Comparison of ENCODE assay signal across 1 cellular context in the genomic region with DNA sequence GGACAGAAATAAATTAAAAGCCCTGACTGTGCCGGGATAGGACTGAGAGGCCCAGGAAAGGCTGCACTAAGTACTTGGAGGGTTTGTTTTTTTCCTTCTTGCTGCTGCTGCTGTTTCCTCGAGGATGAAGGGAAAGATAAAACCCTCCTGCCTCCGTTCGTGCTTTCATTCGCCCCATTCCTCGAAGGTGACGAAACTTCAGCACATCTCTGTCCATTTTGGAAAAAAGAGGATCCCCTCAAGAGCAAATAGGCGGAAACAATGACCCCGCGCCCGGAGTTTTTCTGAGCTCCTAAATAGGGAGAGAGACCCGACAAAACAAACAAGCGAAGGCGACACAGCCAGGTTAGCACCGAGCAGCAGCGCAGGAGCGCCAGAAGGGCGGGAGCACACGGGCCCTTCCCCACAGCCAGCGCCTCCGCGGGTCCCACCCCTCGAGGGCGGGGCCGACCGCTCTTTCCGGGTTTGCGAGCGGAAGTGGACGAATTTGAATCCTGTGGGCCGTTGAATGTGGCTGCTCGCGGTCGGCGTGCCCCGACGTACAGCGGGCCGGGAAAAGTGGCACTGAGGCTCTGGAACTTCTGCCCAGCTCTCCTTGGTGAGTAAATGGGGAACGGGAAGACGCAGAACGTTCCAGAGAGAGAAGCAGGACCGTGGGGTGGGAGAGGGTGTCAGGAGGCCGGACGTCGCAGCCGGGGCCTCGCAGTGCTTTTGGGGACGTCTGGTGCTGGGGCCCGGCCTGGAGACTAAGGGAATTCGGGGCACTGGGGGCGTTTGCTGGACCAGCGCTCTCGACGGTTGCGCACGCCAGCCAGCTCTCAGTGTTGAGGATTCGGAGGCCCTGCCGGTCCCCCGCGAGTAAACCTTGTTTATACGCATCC.
TF ChIP-seq lines count a peak whose summit lies in the region.

A gene with protein sequence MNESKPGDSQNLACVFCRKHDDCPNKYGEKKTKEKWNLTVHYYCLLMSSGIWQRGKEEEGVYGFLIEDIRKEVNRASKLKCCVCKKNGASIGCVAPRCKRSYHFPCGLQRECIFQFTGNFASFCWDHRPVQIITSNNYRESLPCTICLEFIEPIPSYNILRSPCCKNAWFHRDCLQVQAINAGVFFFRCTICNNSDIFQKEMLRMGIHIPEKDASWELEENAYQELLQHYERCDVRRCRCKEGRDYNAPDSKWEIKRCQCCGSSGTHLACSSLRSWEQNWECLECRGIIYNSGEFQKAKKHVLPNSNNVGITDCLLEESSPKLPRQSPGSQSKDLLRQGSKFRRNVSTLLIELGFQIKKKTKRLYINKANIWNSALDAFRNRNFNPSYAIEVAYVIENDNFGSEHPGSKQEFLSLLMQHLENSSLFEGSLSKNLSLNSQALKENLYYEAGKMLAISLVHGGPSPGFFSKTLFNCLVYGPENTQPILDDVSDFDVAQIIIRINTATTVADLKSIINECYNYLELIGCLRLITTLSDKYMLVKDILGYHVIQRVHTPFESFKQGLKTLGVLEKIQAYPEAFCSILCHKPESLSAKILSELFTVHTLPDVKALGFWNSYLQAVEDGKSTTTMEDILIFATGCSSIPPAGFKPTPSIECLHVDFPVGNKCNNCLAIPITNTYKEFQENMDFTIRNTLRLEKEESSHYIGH (plus strand): TSS at position 484 of the 881 bp plus-strand sequence. CDS start 21,922 bp downstream, outside the sequence.

TF ChIP-seq in K562, 482 proteins besides CTCF, POLR2A, EP300 and RAD21 (continued from another document and continues in another):
- TF ChIP-seq, protein P1, sequence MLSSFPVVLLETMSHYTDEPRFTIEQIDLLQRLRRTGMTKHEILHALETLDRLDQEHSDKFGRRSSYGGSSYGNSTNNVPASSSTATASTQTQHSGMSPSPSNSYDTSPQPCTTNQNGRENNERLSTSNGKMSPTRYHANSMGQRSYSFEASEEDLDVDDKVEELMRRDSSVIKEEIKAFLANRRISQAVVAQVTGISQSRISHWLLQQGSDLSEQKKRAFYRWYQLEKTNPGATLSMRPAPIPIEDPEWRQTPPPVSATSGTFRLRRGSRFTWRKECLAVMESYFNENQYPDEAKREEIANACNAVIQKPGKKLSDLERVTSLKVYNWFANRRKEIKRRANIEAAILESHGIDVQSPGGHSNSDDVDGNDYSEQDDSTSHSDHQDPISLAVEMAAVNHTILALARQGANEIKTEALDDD (IDR thresholded peaks at IDR 0.05), result no peak
- TF ChIP-seq POLR2AphosphoS5 (IDR thresholded peaks at IDR 0.05; ENCODE audit: control insufficient read depth, insufficient read depth, low read depth, low read length) (peak; percentile 83), SUPT5H (IDR thresholded peaks at IDR 0.05) (peak; percentile 89), L3MBTL2 (IDR thresholded peaks at IDR 0.05) (peak; percentile 94), CHD7 (IDR thresholded peaks at IDR 0.05; ENCODE audit: low read depth, low read length) (no peak), VEZF1 (CRISPR knock-in tag; IDR thresholded peaks at IDR 0.05) (peak; percentile 59), ZNF41 (CRISPR knock-in tag; conservative IDR thresholded peaks at IDR 0.05) (peak; percentile 80; the same call in 1 of the 2 replicates), MTA1 (IDR thresholded peaks at IDR 0.05; ENCODE audit: borderline replicate concordance) (no peak), HOXB6 (CRISPR knock-in tag; IDR thresholded peaks at IDR 0.05; ENCODE audit: borderline replicate concordance) (no peak), TEAD4 (IDR thresholded peaks at IDR 0.05; ENCODE audit: low read length) (0 out of 2 replicates have a peak, but pooled peaks have one; percentile 6), TEAD4 (CRISPR knock-in tag; IDR thresholded peaks at IDR 0.05; ENCODE audit: borderline replicate concordance) (no peak), ZNF280A (IDR thresholded peaks at IDR 0.05; ENCODE audit: low read depth, partially characterized antibody) (no peak), CREM (IDR thresholded peaks at IDR 0.05; ENCODE audit: low read depth) (peak; percentile 51), ILK (tag; IDR thresholded peaks at IDR 0.05; ENCODE audit: borderline replicate concordance, low read depth) (no peak), MAX (CRISPR knock-in tag; IDR thresholded peaks at IDR 0.05) (peak; percentile 88), HNRNPL (IDR thresholded peaks at IDR 0.05; ENCODE audit: low read depth, low read length) (no peak), TRIM24 (IDR thresholded peaks at IDR 0.05) (peak in 1 of 2 experiments; percentile 84; a peak in 2 of 4 replicates), ZNF589 (CRISPR knock-in tag; IDR thresholded peaks at IDR 0.05; ENCODE audit: low read depth) (peak; percentile 53; the same call in 1 of the 2 replicates), PHF20 (IDR thresholded peaks at IDR 0.05; ENCODE audit: partially characterized antibody) (peak; percentile 71)
- TF ChIP-seq, protein P2, sequence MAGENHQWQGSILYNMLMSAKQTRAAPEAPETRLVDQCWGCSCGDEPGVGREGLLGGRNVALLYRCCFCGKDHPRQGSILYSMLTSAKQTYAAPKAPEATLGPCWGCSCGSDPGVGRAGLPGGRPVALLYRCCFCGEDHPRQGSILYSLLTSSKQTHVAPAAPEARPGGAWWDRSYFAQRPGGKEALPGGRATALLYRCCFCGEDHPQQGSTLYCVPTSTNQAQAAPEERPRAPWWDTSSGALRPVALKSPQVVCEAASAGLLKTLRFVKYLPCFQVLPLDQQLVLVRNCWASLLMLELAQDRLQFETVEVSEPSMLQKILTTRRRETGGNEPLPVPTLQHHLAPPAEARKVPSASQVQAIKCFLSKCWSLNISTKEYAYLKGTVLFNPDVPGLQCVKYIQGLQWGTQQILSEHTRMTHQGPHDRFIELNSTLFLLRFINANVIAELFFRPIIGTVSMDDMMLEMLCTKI (IDR thresholded peaks at IDR 0.05; ENCODE audit: partially characterized antibody), result no peak
- TF ChIP-seq, protein P3, sequence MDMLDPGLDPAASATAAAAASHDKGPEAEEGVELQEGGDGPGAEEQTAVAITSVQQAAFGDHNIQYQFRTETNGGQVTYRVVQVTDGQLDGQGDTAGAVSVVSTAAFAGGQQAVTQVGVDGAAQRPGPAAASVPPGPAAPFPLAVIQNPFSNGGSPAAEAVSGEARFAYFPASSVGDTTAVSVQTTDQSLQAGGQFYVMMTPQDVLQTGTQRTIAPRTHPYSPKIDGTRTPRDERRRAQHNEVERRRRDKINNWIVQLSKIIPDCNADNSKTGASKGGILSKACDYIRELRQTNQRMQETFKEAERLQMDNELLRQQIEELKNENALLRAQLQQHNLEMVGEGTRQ (CRISPR knock-in tag; IDR thresholded peaks at IDR 0.05), result no peak
- TF ChIP-seq, protein P4, sequence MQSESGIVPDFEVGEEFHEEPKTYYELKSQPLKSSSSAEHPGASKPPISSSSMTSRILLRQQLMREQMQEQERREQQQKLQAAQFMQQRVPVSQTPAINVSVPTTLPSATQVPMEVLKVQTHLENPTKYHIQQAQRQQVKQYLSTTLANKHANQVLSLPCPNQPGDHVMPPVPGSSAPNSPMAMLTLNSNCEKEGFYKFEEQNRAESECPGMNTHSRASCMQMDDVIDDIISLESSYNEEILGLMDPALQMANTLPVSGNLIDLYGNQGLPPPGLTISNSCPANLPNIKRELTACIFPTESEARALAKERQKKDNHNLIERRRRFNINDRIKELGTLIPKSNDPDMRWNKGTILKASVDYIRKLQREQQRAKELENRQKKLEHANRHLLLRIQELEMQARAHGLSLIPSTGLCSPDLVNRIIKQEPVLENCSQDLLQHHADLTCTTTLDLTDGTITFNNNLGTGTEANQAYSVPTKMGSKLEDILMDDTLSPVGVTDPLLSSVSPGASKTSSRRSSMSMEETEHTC (IDR thresholded peaks at IDR 0.05), result no peak
- TF ChIP-seq, protein P5, sequence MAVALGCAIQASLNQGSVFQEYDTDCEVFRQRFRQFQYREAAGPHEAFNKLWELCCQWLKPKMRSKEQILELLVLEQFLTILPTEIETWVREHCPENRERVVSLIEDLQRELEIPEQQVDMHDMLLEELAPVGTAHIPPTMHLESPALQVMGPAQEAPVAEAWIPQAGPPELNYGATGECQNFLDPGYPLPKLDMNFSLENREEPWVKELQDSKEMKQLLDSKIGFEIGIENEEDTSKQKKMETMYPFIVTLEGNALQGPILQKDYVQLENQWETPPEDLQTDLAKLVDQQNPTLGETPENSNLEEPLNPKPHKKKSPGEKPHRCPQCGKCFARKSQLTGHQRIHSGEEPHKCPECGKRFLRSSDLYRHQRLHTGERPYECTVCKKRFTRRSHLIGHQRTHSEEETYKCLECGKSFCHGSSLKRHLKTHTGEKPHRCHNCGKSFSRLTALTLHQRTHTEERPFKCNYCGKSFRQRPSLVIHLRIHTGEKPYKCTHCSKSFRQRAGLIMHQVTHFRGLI (CRISPR knock-in tag; IDR thresholded peaks at IDR 0.05), result no peak
